ENCODE assay signal across 22 cellular contexts in genomic region chr5:94791787-94792186, GRCh38.
"Had no signal": no experiment of that assay in that cellular context is flagged by ENCODE, and none has a peak within 500 bp of the region (broad histone marks: within the 10 kb centered on the region; RNA-seq: fewer than 3 reads in every experiment).

No MANE protein-coding gene starts in this region.

- H3K4me3 Mint-ChIP-seq: activated naive CD4-positive, alpha-beta T cell treated with anti-CD3 and anti-CD28 coated beads for 36 hours; activated T-cell treated with anti-CD3 and anti-CD28 coated beads, Interleukin-2, amount 50 U/mL, for 4 hours; brain had no signal

- H3K9me3 ChIP-seq: heart right ventricle, neutrophil, ovary, prostate gland, thoracic aorta, upper lobe of left lung had no signal

- H3K27ac Mint-ChIP-seq: activated naive CD4-positive, alpha-beta T cell treated with anti-CD3 and anti-CD28 coated beads for 36 hours; brain had no signal

- DNase-seq: activated CD4-positive, alpha-beta T cell treated with anti-CD3 and anti-CD28 coated beads for 48 hours; activated CD8-positive, alpha-beta memory T cell treated with anti-CD3 and anti-CD28 coated beads, Interleukin-2, amount 50 U/mL, for 4 hours; activated naive CD4-positive, alpha-beta T cell treated with anti-CD3 and anti-CD28 coated beads for 36 hours; activated T-cell treated with anti-CD3 and anti-CD28 coated beads, Interleukin-2, amount 50 U/mL, for 4 hours; aorta; dermis blood vessel endothelial cell; effector CD8-positive, alpha-beta T cell; erythroblast; foreskin fibroblast; naive thymus-derived CD8-positive, alpha-beta T cell; ovary; stimulated activated CD4-positive, alpha-beta T cell treated with anti-CD3 and anti-CD28 coated beads, Interleukin-4, amount 100 ng/mL, for 1 hour; stimulated activated naive CD4-positive, alpha-beta T cell treated with Interleukin-2 at 50 U/mL for 16 hours; upper lobe of left lung had no signal

- H3K27ac ChIP-seq: neutrophil, ovary, prostate gland, thoracic aorta, upper lobe of left lung had no signal

- H3K36me3 ChIP-seq: ovary, prostate gland, thoracic aorta, upper lobe of left lung had no signal

- H3K27me3 Mint-ChIP-seq: naive thymus-derived CD8-positive, alpha-beta T cell had no signal

- H3K4me1 ChIP-seq: prostate gland had no signal

- ATAC-seq: activated T-cell treated with anti-CD3 and anti-CD28 coated beads, Interleukin-2, amount 50 U/mL, for 4 hours; heart right ventricle; left lobe of liver; naive thymus-derived CD8-positive, alpha-beta T cell had no signal

- H3K9me3 Mint-ChIP-seq: activated naive CD4-positive, alpha-beta T cell treated with anti-CD3 and anti-CD28 coated beads for 36 hours; activated T-cell treated with anti-CD3 and anti-CD28 coated beads, Interleukin-2, amount 50 U/mL, for 4 hours; activated T-helper 2 cell treated with anti-CD3 and anti-CD28 coated beads, Interferon-gamma antibody, Interleukin-2, Interleukin-4, amounts not matched to agents 10 μg/mL and 5 μg/mL and 100 μg/mL, durations not matched to agents 14 hours and 24 hours and 36 hours; brain; naive thymus-derived CD8-positive, alpha-beta T cell had no signal

- H3K36me3 Mint-ChIP-seq: brain; naive thymus-derived CD8-positive, alpha-beta T cell had no signal

- H3K4me3 ChIP-seq: heart right ventricle, lung, ovary, prostate gland, thoracic aorta, upper lobe of left lung had no signal

- H3K27me3 ChIP-seq: heart right ventricle, neutrophil, ovary, upper lobe of left lung had no signal
